Comparison of ENCODE assay signal across 15 cellular contexts in genomic region chr13:27125357-27126282, GRCh38. TPM values are rescaled to one million over a fixed set of nuclear protein-coding genes. Genes with fewer than 3 reads are reported as not detected.
A peak's percentile ranks its signal among the peaks of the same experiment; 100 is the strongest.
DNase-seq lines count a peak whose midpoint lies in the region; ATAC-seq, FAIRE-seq and TF ChIP-seq lines count a peak whose summit lies in the region.
"Had no signal": no experiment of that assay in that cellular context is flagged by ENCODE, and none has a peak within 500 bp of the region (broad histone marks: within the 10 kb centered on the region; RNA-seq: fewer than 3 reads in every experiment).

No MANE protein-coding gene starts in this region.

- BruUV-seq in K562 (replicated peaks; lab: Mats Ljungman, UMichigan): TSS peak; percentile 50

- H3K27me3 ChIP-seq in right cardiac atrium (ENCODE audit: control insufficient read depth, insufficient read depth): no peaks in the 10 kb centered on the region
- no peaks in the 10 kb centered on the region for H3K27me3 ChIP-seq in K562 (ENCODE audit: control insufficient read depth in 2 of 2, insufficient read depth in 2 of 2, low read length in 2 of 2)
- H3K27me3 ChIP-seq in testis: no peaks in the 10 kb centered on the region
- H3K27me3 ChIP-seq: heart left ventricle, pancreas had no signal

- in situ Hi-C loops in K562 (cut with MboI): no loop called here

- TF ChIP-seq CTCF in K562 (IDR thresholded peaks at IDR 0.05 in 2 of 3, conservative IDR thresholded peaks at IDR 0.05 in 1 of 3; ENCODE audit: insufficient read depth in 2 of 3, low read depth in 1 of 3, low read length in 3 of 3): peak; percentile 39 to 65 (median 56)
- no peak for TF ChIP-seq CTCF in testis (IDR thresholded peaks at IDR 0.05)

- ATAC-seq in left ventricle myocardium superior (peak; percentile 29), right cardiac atrium (no peak), K562 (peak; percentile 97), GM19023 (IDR thresholded peaks at IDR 0.05; ENCODE audit: unreplicated experiment) (no peak)
- ATAC-seq: Right ventricle myocardium inferior had no signal

- peak overlapping the region; percentile 97 for H3K4me2 ChIP-seq in K562 (ENCODE audit: insufficient read depth, low read length)

- H4K20me1 ChIP-seq in K562 (replicated peaks; ENCODE audit: control insufficient read depth, insufficient read depth, low read length): no peaks in the 10 kb centered on the region

- DNase-seq in left ventricle myocardium superior (no peak), right cardiac atrium (no peak), NCI-H345 treated with DMSO at 0.1 percent for 48 hours (lab: John Stamatoyannopoulos, UW; ENCODE audit: unreplicated experiment) (peak; percentile 87), K562 (ENCODE audit: extremely low read depth in 1 of 4, low spot score in 3 of 4) (peak; percentile 33 to 92 (median 52)), testis (peak; percentile 49), NCI-H1105 treated with DMSO at 0.1 percent for 48 hours (lab: John Stamatoyannopoulos, UW) (no peak)
- DNase-seq in activated CD4-positive, alpha-beta T cell treated with anti-CD3 and anti-CD28 coated beads for 1 hour: no peak
- DNase-seq: activated CD4-positive, alpha-beta T cell treated with anti-CD3 and anti-CD28 coated beads, Interleukin-2, amount 10 ng/mL, durations not matched to agents 7 days and 5 days; activated T-cell treated with anti-CD3 and anti-CD28 coated beads, Interleukin-2, amount 50 U/mL, for 1 hour; kidney; pancreas had no signal

- peak overlapping the region; percentile 98 for H2AFZ ChIP-seq in K562 (ENCODE audit: low read depth, low read length)

- H3K9me3 ChIP-seq in right cardiac atrium (ENCODE audit: control insufficient read depth, low read length) (no peaks in the 10 kb centered on the region), K562 (replicated peaks; ENCODE audit: control insufficient read depth, insufficient read depth, low read depth, low read length) (peaks cover 8% of the 10 kb centered on the region), testis (no peaks in the 10 kb centered on the region)
- H3K9me3 ChIP-seq: pancreas had no signal

- intact Hi-C loops in left ventricle myocardium superior (cut with micrococcal nuclease) (no loop called here), right cardiac atrium (cut with DNase I) (no loop called here), K562 (cut with micrococcal nuclease) (loop anchor here (1.0 to 10.0 kb wide), 5 partner anchors 45 to 232 kb away; partner anchors contain the start of gene USP12), testis (cut with DNase I; ENCODE audit: low total_unique reads) (no loop called here)

- H3K4me1 ChIP-seq in right cardiac atrium (ENCODE audit: control insufficient read depth, insufficient read depth, low read length) (peaks cover 12% of the 10 kb centered on the region), K562 (replicated peaks in 1 of 2; ENCODE audit: control insufficient read depth in 2 of 2, insufficient read depth in 2 of 2, low read length in 2 of 2) (peaks cover 0 to 22% of the 10 kb centered on the region in 2 experiments; a peak in 2 of 5 replicates), testis (peaks cover 10% of the 10 kb centered on the region)

- TF ChIP-seq POLR2A in K562 (conservative IDR thresholded peaks at IDR 0.05): peak; percentile 76
- no peak for TF ChIP-seq POLR2A in testis (IDR thresholded peaks at IDR 0.05)

- CTCF ChIA-PET in K562 (lab: Yijun Ruan, JAX; ENCODE audit: low intra/inter-chr PET ratio): no interaction called here

- POLR2A ChIA-PET in K562 (lab: Yijun Ruan, JAX): interaction anchor here (0.5 to 3.4 kb wide), 12 partner anchors 8 to 138 kb away, joined by 3 to 24 read pairs (median 4); no protein-coding TSS in a partner anchor

- peaks cover 84% of the 10 kb centered on the region for H3K79me2 ChIP-seq in K562 (ENCODE audit: control insufficient read depth, insufficient read depth, low read length)

- peak; percentile 36 to 72 for TF ChIP-seq RAD21 in K562 (CRISPR knock-in tag; conservative IDR thresholded peaks at IDR 0.05 in 1 of 2, IDR thresholded peaks at IDR 0.05 in 1 of 2)

- no peaks in the 10 kb centered on the region for H3K9me1 ChIP-seq in K562 (ENCODE audit: control insufficient read depth, insufficient read depth, low read length)

- no peak for TF ChIP-seq EP300 in K562 (IDR thresholded peaks at IDR 0.05; ENCODE audit: low read length)

- FAIRE-seq in K562 (lab: Jason Lieb, UNC): peak; percentile 99
- FAIRE-seq: colon, pancreas had no signal

- peak overlapping the region; percentile 85 to 90 for H3K9ac ChIP-seq in K562 (ENCODE audit: insufficient read depth in 1 of 2, low read depth in 2 of 2, low read length in 2 of 2)

- H3K4me3 ChIP-seq in right cardiac atrium (ENCODE audit: low read length): no peak overlapping the region
- H3K4me3 ChIP-seq in K562: peak overlapping the region; percentile 57
- peak overlapping the region in 1 of 2 donors; percentile 16 for H3K4me3 ChIP-seq in testis
- H3K4me3 ChIP-seq: heart left ventricle, pancreas had no signal

- H3K36me3 ChIP-seq in K562 (ENCODE audit: control insufficient read depth, insufficient read depth, low read length) (peaks cover 2% of the 10 kb centered on the region; the same call in 1 of the 3 replicates), testis (ENCODE audit: low read depth, missing control alignments) (no peaks in the 10 kb centered on the region)
- H3K36me3 ChIP-seq: heart left ventricle, pancreas had no signal

- WGBS in right cardiac atrium: 90% methylated on average over 23 of the region's 23 CpGs
- WGBS in K562 (ENCODE audit: insufficient coverage, low coverage, missing lambda C conversion rate): 2% methylated on average over 20 of the region's 23 CpGs
- WGBS in testis, 2 donors: 71 to 75% methylated on average over 22 to 23 of the region's 23 CpGs

- H3K27ac ChIP-seq in right cardiac atrium (ENCODE audit: low read length) (no peak overlapping the region), K562 (ENCODE audit: extremely low read depth, low read depth, low read length) (peak overlapping the region; percentile 99), testis (no peak overlapping the region)
- H3K27ac ChIP-seq: pancreas had no signal

TF ChIP-seq in K562, 482 proteins besides CTCF, POLR2A, EP300 and RAD21 (continues in another document):
- TF ChIP-seq HNRNPUL1 (IDR thresholded peaks at IDR 0.05; ENCODE audit: low read length) (no peak), ZNF184 (CRISPR knock-in tag; IDR thresholded peaks at IDR 0.05) (no peak), ARHGAP35 (IDR thresholded peaks at IDR 0.05; ENCODE audit: partially characterized antibody) (no peak), GABPB1 (CRISPR knock-in tag; IDR thresholded peaks at IDR 0.05) (no peak; the same call in 1 of the 2 replicates), ZKSCAN1 (IDR thresholded peaks at IDR 0.05; ENCODE audit: low read depth, low read length) (no peak), TAF1 (IDR thresholded peaks at IDR 0.05; ENCODE audit: control insufficient read depth, extremely low read depth, insufficient read depth, low read length, severe bottlenecking) (peak; percentile 37), TOE1 (IDR thresholded peaks at IDR 0.05; ENCODE audit: borderline replicate concordance) (no peak), TOE1 (CRISPR knock-in tag; IDR thresholded peaks at IDR 0.05; ENCODE audit: borderline replicate concordance, low read depth) (no peak), PML (IDR thresholded peaks at IDR 0.05; ENCODE audit: low read length) (no peak), BCOR (IDR thresholded peaks at IDR 0.05) (no peak), CREB3 (tag; conservative IDR thresholded peaks at IDR 0.05; ENCODE audit: low read depth) (no peak), DDX20 (tag; IDR thresholded peaks at IDR 0.05; ENCODE audit: low read depth) (no peak), FOXP1 (CRISPR knock-in tag; IDR thresholded peaks at IDR 0.05) (peak; percentile 42; the same call in 1 of the 2 replicates), MCM3 (IDR thresholded peaks at IDR 0.05) (no peak), L3MBTL2 (IDR thresholded peaks at IDR 0.05) (no peak; the same call in 1 of the 2 replicates), GATAD2B (IDR thresholded peaks at IDR 0.05; ENCODE audit: borderline replicate concordance) (no peak), ZC3H11A (IDR thresholded peaks at IDR 0.05; ENCODE audit: low read depth, low read length) (no peak)

RNA-seq across cellular contexts. Expression of gene USP12, which starts 46.0 kb away (rescaled TPM):
- total RNA-seq in left ventricle myocardium superior (20.1 TPM), right cardiac atrium (10 to 100 TPM; 16.6 to 19.3 (median 18.4) TPM), K562 (2014; rRNA removed) (7.8 and 8.9 TPM in 2 replicates), K562 (2014; rRNA removed; fragmentation: Illumina TruSeq; extraction: Trizol) (17.2 and 18.1 TPM in 2 replicates), K562 (2015; rRNA removed; fragmentation: Illumina TruSeq; extraction: Trizol) (11.1 and 13.3 TPM in 2 replicates), K562 (2021) (12.7 and 13.1 TPM in 2 replicates), testis (10 to 100 TPM; 26.1 to 30.2 TPM)
- polyA plus RNA-seq in right cardiac atrium (5.4 TPM), K562 (2011; rRNA removed) (13.8 and 20.5 TPM in 2 replicates), K562 (2014; fragmentation: Illumina TruSeq; extraction: Trizol) (11.7 and 15.3 TPM in 2 replicates), K562 (2014; fragmentation: Nextera tagmentation; extraction: Ambion mirVana) (1 to 10 TPM; 1.8 to 5.1 TPM), K562 (2014; rRNA removed) (11.0 and 14.0 TPM in 2 replicates), testis (ENCODE audit: insufficient read depth, low read depth, low replicate concordance) (24.3 TPM)
- total RNA-seq in K562 (2011; cell fraction: chromatin; rRNA removed; ENCODE audit: low replicate concordance): 13.2 and 38.3 TPM in 2 replicates
- 9.5 and 10.5 TPM in 2 replicates for total RNA-seq in K562 (2011; cell fraction: nucleolus; rRNA removed)
- total RNA-seq in K562 (2011; cell fraction: nucleoplasm; rRNA removed): 21.6 and 39.0 TPM in 2 replicates
- polyA plus RNA-seq in K562 (2011; cell fraction: cytosol; rRNA removed): 2.3 and 4.2 TPM in 2 replicates
- polyA plus RNA-seq in K562 (2011; cell fraction: nucleus; rRNA removed): 7.5 and 8.8 TPM in 2 replicates
- 12.3 and 14.4 TPM in 2 replicates for polyA plus RNA-seq in K562 (2012)
- polyA minus RNA-seq in K562 (2011; rRNA and poly(A)+ RNA removed): 18.9 and 19.8 TPM in 2 replicates
- polyA minus RNA-seq in K562 (2011; cell fraction: cytosol; rRNA and poly(A)+ RNA removed): 4.2 and 6.3 TPM in 2 replicates
- polyA minus RNA-seq in K562 (2011; cell fraction: nucleus; rRNA and poly(A)+ RNA removed): 11.3 and 17.3 TPM in 2 replicates

Comparison
In these comparisons a context has a peak if more than half of its experiments do, and no peak if none do; other contexts are left out.
1. ATAC-seq: peak in left ventricle myocardium superior (single experiment) and K562 (single experiment); none in right cardiac atrium (0 of 2) and GM19023 (single experiment).
2. DNase-seq: peak in NCI-H345 treated with DMSO at 0.1 percent for 48 hours (single experiment), K562 (4 of 4) and testis (single experiment); none in left ventricle myocardium superior (single experiment), right cardiac atrium (0 of 3), activated CD4-positive, alpha-beta T cell treated with anti-CD3 and anti-CD28 coated beads for 1 hour (single experiment) and NCI-H1105 treated with DMSO at 0.1 percent for 48 hours (single experiment).
3. CTCF ChIP-seq: peak in K562 (3 of 3); none in testis (0 of 3).